ENCODE assay signal across 21 cellular contexts in the genomic region with DNA sequence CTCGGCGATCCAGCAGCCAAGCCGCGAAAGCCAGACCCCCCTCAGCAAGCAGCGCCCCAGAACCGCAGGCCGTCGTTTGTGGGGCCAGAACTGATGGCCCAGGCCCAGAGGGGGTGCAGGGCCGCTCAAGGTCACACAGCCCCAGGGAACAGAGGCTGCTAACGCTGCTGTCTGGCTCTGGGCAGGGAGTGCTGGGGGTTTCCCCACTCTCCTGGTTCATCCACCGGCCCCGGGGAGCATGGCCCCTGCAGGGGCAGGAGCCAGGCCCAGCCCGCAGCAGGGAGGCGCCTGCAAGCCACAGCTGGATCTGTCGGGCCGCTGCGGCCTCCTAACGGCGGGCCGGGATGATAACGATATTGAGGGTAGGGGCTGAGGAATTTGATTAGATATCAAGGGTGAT.
DNase-seq lines count a peak whose midpoint lies in the region; ATAC-seq, FAIRE-seq and TF ChIP-seq lines count a peak whose summit lies in the region.
"Had no signal": no experiment of that assay in that cellular context is flagged by ENCODE, and none has a peak within 500 bp of the region (broad histone marks: within the 10 kb centered on the region; RNA-seq: fewer than 3 reads in every experiment).

No MANE protein-coding gene starts in this region.

- H3K79me1 ChIP-seq in H1 (ENCODE audit: low read depth, low read length) (no peaks in the 10 kb centered on the region), neuronal stem cell (ENCODE audit: low read depth, low read length) (no peaks in the 10 kb centered on the region)

- intact Hi-C loops in Right ventricle myocardium superior (cut with DNase I) = no loop called here

- H3K23me2 ChIP-seq in H1 (ENCODE audit: low read depth, low read length) = no peaks in the 10 kb centered on the region

- TF ChIP-seq EP300 in H1 (IDR thresholded peaks at IDR 0.05; ENCODE audit: borderline replicate concordance in 1 of 2, low read depth in 2 of 2, low read length in 2 of 2) = no peak

- H4K91ac ChIP-seq in H1 (replicated peaks; ENCODE audit: insufficient read length, low read length) (no peak overlapping the region), neuronal stem cell (ENCODE audit: low read depth, low read length, poor library complexity) (no peak overlapping the region)

- H3K56ac ChIP-seq in H1 (replicated peaks; ENCODE audit: insufficient read length, low read depth, low read length) = no peak overlapping the region

- H2BK120ac ChIP-seq in H1 (replicated peaks; ENCODE audit: low read depth, low read length) = no peak overlapping the region
- no peak overlapping the region for H2BK120ac ChIP-seq in neuronal stem cell (ENCODE audit: low read depth, low read length)

- TF ChIP-seq CTCF in cardiac muscle cell (IDR thresholded peaks at IDR 0.05; ENCODE audit: low read depth, low read length) = no peak
- TF ChIP-seq CTCF in H1 (IDR thresholded peaks at IDR 0.05; ENCODE audit: control extremely low read depth in 1 of 3, insufficient read depth in 1 of 3, low read depth in 1 of 3, low read length in 3 of 3) = no peak
- TF ChIP-seq CTCF in D721Med (IDR thresholded peaks at IDR 0.05; ENCODE audit: insufficient read depth, missing control alignments) = no peak

- H3K23ac ChIP-seq in H1 (ENCODE audit: insufficient read length) (no peak overlapping the region), neuronal stem cell (ENCODE audit: low read depth, low read length, poor library complexity) (no peak overlapping the region)

- H3K4me2 ChIP-seq in H1 (ENCODE audit: insufficient read depth in 1 of 2, low read depth in 2 of 2, low read length in 2 of 2) = no peak overlapping the region
- no peak overlapping the region for H3K4me2 ChIP-seq in neuronal stem cell (ENCODE audit: insufficient read depth, low read length, poor library complexity, severe bottlenecking)
- H3K4me2 ChIP-seq: BLaER1 had no signal

- H3K4ac ChIP-seq in H1 (replicated peaks; ENCODE audit: insufficient read length, low read depth, low read length) (no peak overlapping the region), neuronal stem cell (ENCODE audit: low read length) (no peak overlapping the region)

- H3K79me2 ChIP-seq in H1 (ENCODE audit: control insufficient read depth in 1 of 2, insufficient read depth in 2 of 2, low read length in 2 of 2) = no peaks in the 10 kb centered on the region

- no peak overlapping the region for H2BK20ac ChIP-seq in H1 (ENCODE audit: low read length)

- ATAC-seq in Right ventricle myocardium superior (ENCODE audit: poor library complexity) = no peak
- ATAC-seq: CD8-positive, alpha-beta T cell; GM12878 had no signal

- H2AFZ ChIP-seq in H1 (ENCODE audit: low read length) (0 out of 2 replicates have a peak overlapping the region, but pooled peaks have one; percentile 70), neuronal stem cell (ENCODE audit: low read length) (peak overlapping the region; percentile 53)
- H2AFZ ChIP-seq: GM23248 had no signal

- H3K9ac ChIP-seq in H1 (replicated peaks in 1 of 4; ENCODE audit: extremely low read depth in 1 of 4, low read depth in 3 of 4, low read length in 3 of 4) = no peak overlapping the region
- no peak overlapping the region for H3K9ac ChIP-seq in neuronal stem cell (ENCODE audit: low read depth, low read length, poor library complexity)
- H3K9ac ChIP-seq: BLaER1, GM23248 had no signal

- 84% methylated on average over 21 of the region's 21 CpGs; no CpG with 5 or more reads in 1 of the 2 experiments for WGBS in H1 (ENCODE audit: extremely low coverage in 1 of 2, insufficient coverage in 1 of 2, insufficient read length in 1 of 2, insufficient replicate concordance in 2 of 2, low coverage in 1 of 2, low lambda C conversion rate in 2 of 2, missing lambda C conversion rate in 1 of 2), 2 experiments
- WGBS in neuronal stem cell (ENCODE audit: extremely low coverage in 2 of 2, insufficient read length in 2 of 2, insufficient replicate concordance in 1 of 2), 2 donors = no CpG with 5 or more reads among the region's 21 CpGs

- H4K20me1 ChIP-seq in H1 (replicated peaks in 1 of 2; ENCODE audit: control insufficient read depth in 1 of 2, insufficient read depth in 2 of 2, low read length in 2 of 2) = no peaks in the 10 kb centered on the region
- H4K20me1 ChIP-seq: BLaER1 had no signal

- POLR2A ChIA-PET in H1 (lab: Charles Lee; ENCODE audit: partially characterized antibody) = no interaction called here

- no peak overlapping the region; the same call in 1 of the 2 replicates for H4K8ac ChIP-seq in H1 (ENCODE audit: extremely low read depth, insufficient read depth, low read length)
- no peak overlapping the region for H4K8ac ChIP-seq in neuronal stem cell (ENCODE audit: low read depth, low read length)

- TF ChIP-seq POLR2A in H1 (IDR thresholded peaks at IDR 0.05; ENCODE audit: control extremely low read depth in 1 of 2, low read depth in 2 of 2, low read length in 2 of 2) = no peak

- no peak overlapping the region for H3K18ac ChIP-seq in H1 (ENCODE audit: extremely low read depth, low read length)
- H3K18ac ChIP-seq in neuronal stem cell (ENCODE audit: low read length) = no peak overlapping the region

- FAIRE-seq in H1 (lab: Jason Lieb, UNC) (no peak), D721Med (lab: Jason Lieb, UNC) (no peak)
- FAIRE-seq: A204.1, GM12878, GM19239 had no signal

- H2BK15ac ChIP-seq in H1 (ENCODE audit: low read length) = no peak overlapping the region
- no peak overlapping the region for H2BK15ac ChIP-seq in neuronal stem cell (ENCODE audit: low read length)

- no peak overlapping the region for H2BK12ac ChIP-seq in H1 (ENCODE audit: low read depth, low read length)
- no peak overlapping the region for H2BK12ac ChIP-seq in neuronal stem cell (ENCODE audit: low read length)

- H3K27me3 ChIP-seq in cardiac muscle cell (no peaks in the 10 kb centered on the region), H1 (replicated peaks in 1 of 4; ENCODE audit: control insufficient read depth in 3 of 4, extremely low read depth in 1 of 4, insufficient read depth in 3 of 4, low read length in 3 of 4) (no peaks in the 10 kb centered on the region), neuronal stem cell (ENCODE audit: control insufficient read depth in 3 of 3, insufficient read depth in 3 of 3, low read depth in 1 of 3, low read length in 3 of 3) (no peaks in the 10 kb centered on the region)
- H3K27me3 ChIP-seq: BLaER1 had no signal

- H3K14ac ChIP-seq in H1 (ENCODE audit: insufficient read length) = no peak overlapping the region
- no peak overlapping the region for H3K14ac ChIP-seq in neuronal stem cell (ENCODE audit: low read length)

- H3K36me3 ChIP-seq in cardiac muscle cell (no peaks in the 10 kb centered on the region), H1 (ENCODE audit: control insufficient read depth in 2 of 4, insufficient read depth in 4 of 4, low read length in 3 of 4) (no peaks in the 10 kb centered on the region), neuronal stem cell (replicated peaks in 1 of 2; ENCODE audit: control insufficient read depth in 2 of 2, insufficient read depth in 2 of 2, low read length in 2 of 2) (no peaks in the 10 kb centered on the region)
- H3K36me3 ChIP-seq: BLaER1, HAP-1 had no signal

- H2BK5ac ChIP-seq in H1 (ENCODE audit: low read depth, low read length) = no peak overlapping the region
- H2BK5ac ChIP-seq in neuronal stem cell (ENCODE audit: low read length) = no peak overlapping the region

- CTCF ChIA-PET in H1 (lab: Charles Lee; ENCODE audit: partially characterized antibody) = no interaction called here

- H3K4me3 ChIP-seq in cardiac muscle cell = no peak overlapping the region
- H3K4me3 ChIP-seq in H1 (ENCODE audit: extremely low read depth in 1 of 4, insufficient read depth in 2 of 4, low read depth in 3 of 4, low read length in 4 of 4) = no peak overlapping the region
- H3K4me3 ChIP-seq in neuronal stem cell (ENCODE audit: low read length in 2 of 2) = no peak overlapping the region
- H3K4me3 ChIP-seq: BLaER1, GM12878, GM23248, HAP-1 had no signal

- H4K5ac ChIP-seq in H1 (ENCODE audit: insufficient read length, low read depth, low read length) = no peak overlapping the region

- H2AK5ac ChIP-seq in H1 (ENCODE audit: low read depth, low read length) (no peak overlapping the region), neuronal stem cell (ENCODE audit: low read depth, low read length) (peak overlapping the region; percentile 28)

- H3K9me3 ChIP-seq in cardiac muscle cell (ENCODE audit: low read depth) = no peaks in the 10 kb centered on the region
- H3K9me3 ChIP-seq in H1 (ENCODE audit: insufficient read depth in 2 of 2, low read depth in 1 of 2, low read length in 1 of 2) = no peaks in the 10 kb centered on the region; a peak in 1 of 4 replicates
- peaks cover 0 to 3% of the 10 kb centered on the region in 2 donors for H3K9me3 ChIP-seq in neuronal stem cell (replicated peaks in 1 of 2; ENCODE audit: control insufficient read depth in 2 of 2, insufficient read depth in 1 of 2, low read depth in 1 of 2, low read length in 2 of 2)
- H3K9me3 ChIP-seq: Caco-2 had no signal

- H3K4me1 ChIP-seq in cardiac muscle cell (ENCODE audit: low read depth) (peaks cover 6% of the 10 kb centered on the region), H1 (replicated peaks in 1 of 4; ENCODE audit: control insufficient read depth in 3 of 4, insufficient read depth in 4 of 4, low read length in 3 of 4) (peaks cover 4 to 14% (median 10%) of the 10 kb centered on the region in 4 experiments; a peak in 6 of 7 replicates), neuronal stem cell (ENCODE audit: control insufficient read depth in 2 of 2, insufficient read depth in 1 of 2, low read depth in 1 of 2, low read length in 2 of 2) (peaks cover 4 to 18% of the 10 kb centered on the region in 2 donors)
- H3K4me1 ChIP-seq: BLaER1, Caco-2, HAP-1 had no signal

- no peak for TF ChIP-seq RAD21 in H1 (IDR thresholded peaks at IDR 0.05 in 1 of 2, conservative IDR thresholded peaks at IDR 0.05 in 1 of 2; ENCODE audit: low read depth in 2 of 2, low read length in 2 of 2)

- DNase-seq in cardiac muscle cell (ENCODE audit: low read depth in 1 of 2, low spot score in 1 of 2) = no peak
- no peak for DNase-seq in Right ventricle myocardium superior
- DNase-seq in H1 (ENCODE audit: low read depth in 1 of 2, low spot score in 2 of 2) = no peak
- no peak for DNase-seq in neuronal stem cell (ENCODE audit: low spot score)
- no peak for DNase-seq in NK-92 treated with Interleukin-12 subunit alpha and Interleukin-12 subunit beta, amount 100 ng/mL, for 24 hours (lab: John Stamatoyannopoulos, UW)
- no peak for DNase-seq in D721Med (ENCODE audit: insufficient read length, low spot score)
- DNase-seq: Caco-2; CD4-positive, CD25-positive, alpha-beta regulatory T cell; CD8-positive, alpha-beta T cell; DMS 273 treated with DMSO at 0.1 percent for 48 hours; DMS79; EL; GDM1; GM23248 had no signal

- H3K27ac ChIP-seq in cardiac muscle cell (peak overlapping the region; percentile 40), H1 (ENCODE audit: low read depth, low read length) (no peak overlapping the region), neuronal stem cell (replicated peaks; ENCODE audit: low read length) (no peak overlapping the region)
- H3K27ac ChIP-seq: 22Rv1, BLaER1, C4-2B, GM23248 had no signal

TF ChIP-seq in H1, 55 proteins besides CTCF, POLR2A, EP300 and RAD21 (continues in another document):
- TF ChIP-seq SP4 (IDR thresholded peaks at IDR 0.05; ENCODE audit: low read length) = no peak
- TF ChIP-seq TBP (IDR thresholded peaks at IDR 0.05; ENCODE audit: low read depth, low read length) = no peak
- TF ChIP-seq CHD2 (IDR thresholded peaks at IDR 0.05; ENCODE audit: low read length) = no peak
- no peak for TF ChIP-seq RFX5 (IDR thresholded peaks at IDR 0.05; ENCODE audit: borderline replicate concordance, low read depth, low read length)
